ENCODE assay signal across 8 cellular contexts in the genomic region with DNA sequence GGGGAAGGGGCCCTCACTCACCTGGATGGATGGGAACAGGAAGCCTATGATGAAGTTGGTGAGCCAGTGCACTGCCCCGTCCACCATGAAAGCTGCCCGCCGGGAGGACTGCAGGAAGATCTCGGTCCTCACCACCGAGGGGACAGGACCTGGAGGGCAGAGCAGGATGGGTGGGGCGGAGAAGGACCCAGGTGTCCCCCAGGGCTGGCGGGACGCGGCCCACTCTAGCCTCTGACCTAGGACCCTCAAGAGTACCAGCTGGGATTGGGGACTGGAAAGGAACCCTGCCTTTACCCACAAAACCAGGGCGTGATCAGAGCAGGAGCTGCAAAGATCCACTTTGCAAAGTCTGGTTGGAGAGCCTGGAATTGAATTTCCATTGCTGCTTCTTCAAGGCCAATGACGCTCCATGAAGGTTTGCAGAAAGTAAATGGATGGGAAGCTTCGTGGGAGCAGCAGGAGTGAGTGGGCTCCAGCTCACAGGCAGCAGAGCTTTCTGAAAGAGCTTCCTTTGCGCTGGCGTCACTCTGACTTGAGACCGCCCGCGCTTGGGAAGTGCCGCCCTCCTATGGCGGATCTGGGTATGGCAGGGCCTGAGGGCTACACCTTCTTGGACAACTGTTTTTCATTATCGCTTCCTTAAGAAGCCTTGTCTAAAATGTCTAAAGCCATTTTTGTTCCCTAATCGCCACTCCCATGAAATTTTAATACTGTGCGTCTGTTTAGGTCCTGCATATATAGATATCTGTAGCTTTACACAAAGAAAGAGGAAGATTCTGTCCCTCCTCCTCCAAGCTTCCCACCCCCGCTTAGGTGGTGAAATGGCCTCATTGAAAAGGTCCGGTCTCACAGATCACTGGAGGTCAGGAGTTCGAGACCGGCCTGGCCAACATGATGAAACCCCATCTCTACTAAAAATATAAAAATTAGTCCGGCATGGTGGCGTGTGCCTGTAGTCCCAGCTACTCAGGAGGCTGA. TPM values are rescaled to one million over a fixed set of nuclear protein-coding genes. Genes with fewer than 3 reads are reported as not detected.
A peak's percentile ranks its signal among the peaks of the same experiment; 100 is the strongest.
DNase-seq lines count a peak whose midpoint lies in the region; ATAC-seq and TF ChIP-seq lines count a peak whose summit lies in the region.

No MANE protein-coding gene starts in this region.

- H3K79me1 ChIP-seq in trophoblast cell (ENCODE audit: low read length): no peaks in the 10 kb centered on the region

- H3K9ac ChIP-seq in SK-N-MC (ENCODE audit: insufficient read length): no peak overlapping the region
- H3K9ac ChIP-seq in trophoblast cell (ENCODE audit: low read length): no peak overlapping the region

- peak; percentile 87 to 97 (median 93) for TF ChIP-seq CTCF in transverse colon (IDR thresholded peaks at IDR 0.05)

- H2BK5ac ChIP-seq in trophoblast cell (ENCODE audit: low read depth, low read length, poor library complexity): no peak overlapping the region

- no peak for ATAC-seq in HG03565 (IDR thresholded peaks at IDR 0.05; ENCODE audit: unreplicated experiment)

- no peak overlapping the region for H3K4ac ChIP-seq in trophoblast cell (ENCODE audit: low read depth, low read length)

- in situ Hi-C loops in transverse colon (cut with MboI; ENCODE audit: low pct_ligation_motif_present in 1 of 4, low pct_unique_long_range_greater_than_20kb in 1 of 4, low sequenced_read_pairs in 3 of 4): loop anchor here in 1 of 4 donors (10.0 kb wide), 1 partner anchor 90 kb away; no protein-coding TSS in a partner anchor

- H3K79me2 ChIP-seq in trophoblast cell (ENCODE audit: control insufficient read depth, insufficient read depth, low read length, poor library complexity): no peaks in the 10 kb centered on the region

- H3K18ac ChIP-seq in trophoblast cell (ENCODE audit: low read length): peak overlapping the region; percentile 6

- H3K36me3 ChIP-seq in SK-N-MC (ENCODE audit: insufficient read depth, low read length): no peaks in the 10 kb centered on the region
- H3K36me3 ChIP-seq in trophoblast cell (ENCODE audit: control insufficient read depth in 1 of 2, insufficient read depth in 2 of 2, low read length in 2 of 2): no peaks in the 10 kb centered on the region
- no peaks in the 10 kb centered on the region for H3K36me3 ChIP-seq in transverse colon

- DNase-seq in EH (ENCODE audit: low read depth) (peak; percentile 79), HPDE6-E6E7 (ENCODE audit: extremely low spot score) (peak; percentile 64), SK-N-MC (ENCODE audit: low read depth, low spot score) (peak; percentile 45), globus pallidus (ENCODE audit: low spot score) (peak; percentile 63), trophoblast cell (peak; percentile 86 to 95), transverse colon (peak; percentile 87)
- peak; percentile 71 for DNase-seq in activated gamma-delta T cell treated with anti-CD3 and anti-CD28 coated beads, Interleukin-2, amount 50 U/mL, for 16 hours (ENCODE audit: low read depth)

- H3K9me3 ChIP-seq in SK-N-MC (ENCODE audit: low read depth, low read length) (no peaks in the 10 kb centered on the region), trophoblast cell (ENCODE audit: insufficient read depth, low read depth, low read length) (peaks cover 2% of the 10 kb centered on the region), transverse colon (no peaks in the 10 kb centered on the region)

- no peak overlapping the region for H3K23ac ChIP-seq in trophoblast cell (ENCODE audit: low read length)

- no peak overlapping the region for H2AK5ac ChIP-seq in trophoblast cell (ENCODE audit: low read length)

- H3K14ac ChIP-seq in trophoblast cell (ENCODE audit: low read length): no peak overlapping the region

- intact Hi-C loops in transverse colon (cut with DNase I; ENCODE audit: low total_unique reads): no loop called here

- no peak overlapping the region for H3K4me2 ChIP-seq in trophoblast cell (ENCODE audit: low read length)

- H3K27ac ChIP-seq in SK-N-MC (no peak overlapping the region), trophoblast cell (ENCODE audit: low read depth, low read length) (no peak overlapping the region), transverse colon (no peak overlapping the region)

- H2BK120ac ChIP-seq in trophoblast cell (ENCODE audit: insufficient read depth, low read length, poor library complexity): no peak overlapping the region

- peak overlapping the region; percentile 42 for H4K91ac ChIP-seq in trophoblast cell (ENCODE audit: low read depth, low read length)

- no peak for TF ChIP-seq POLR2A in transverse colon (IDR thresholded peaks at IDR 0.05)

- WGBS in trophoblast cell (ENCODE audit: extremely low coverage, insufficient coverage, insufficient read length): no CpG with 5 or more reads among the region's 28 CpGs
- WGBS in transverse colon (ENCODE audit: low coverage in 1 of 2), 2 donors: 16 to 49% methylated on average over 7 to 25 of the region's 28 CpGs

- H4K12ac ChIP-seq in trophoblast cell (ENCODE audit: low read depth, low read length): no peak overlapping the region

- H3K4me1 ChIP-seq in trophoblast cell (ENCODE audit: control insufficient read depth in 1 of 2, insufficient read depth in 2 of 2, low read length in 2 of 2) (peaks cover 5% of the 10 kb centered on the region in 2 experiments), transverse colon (peaks cover 0 to 10% (median 1%) of the 10 kb centered on the region in 4 donors)

- H3K4me3 ChIP-seq in SK-N-MC: no peak overlapping the region
- H3K4me3 ChIP-seq in trophoblast cell (ENCODE audit: low read depth, low read length): no peak overlapping the region
- no peak overlapping the region for H3K4me3 ChIP-seq in transverse colon

- H3K27me3 ChIP-seq in trophoblast cell (ENCODE audit: insufficient read depth, low read length) (no peaks in the 10 kb centered on the region), transverse colon (no peaks in the 10 kb centered on the region)

- H4K8ac ChIP-seq in trophoblast cell (ENCODE audit: low read depth, low read length): peak overlapping the region; percentile 24

- H2AFZ ChIP-seq in trophoblast cell (ENCODE audit: insufficient read depth, low read length, poor library complexity): no peak overlapping the region

- TF ChIP-seq EP300 in transverse colon (IDR thresholded peaks at IDR 0.05; ENCODE audit: low read depth): no peak

- no peak overlapping the region for H2BK12ac ChIP-seq in trophoblast cell (ENCODE audit: low read length)

RNA-seq across cellular contexts. Expression of gene SLC2A7, which starts 21.2 kb away (rescaled TPM):
- not detected in 2 replicates for polyA plus RNA-seq in trophoblast cell (2013)
- not detected for total RNA-seq in transverse colon

RNA-seq across cellular contexts. Expression of gene CA6, which starts 59.4 kb away (rescaled TPM):
- polyA plus RNA-seq in trophoblast cell (2013): 0.05 and 0.06 TPM in 2 replicates
- total RNA-seq in transverse colon: not detected
